ENCODE assay signal across 8 cellular contexts in the genomic region with DNA sequence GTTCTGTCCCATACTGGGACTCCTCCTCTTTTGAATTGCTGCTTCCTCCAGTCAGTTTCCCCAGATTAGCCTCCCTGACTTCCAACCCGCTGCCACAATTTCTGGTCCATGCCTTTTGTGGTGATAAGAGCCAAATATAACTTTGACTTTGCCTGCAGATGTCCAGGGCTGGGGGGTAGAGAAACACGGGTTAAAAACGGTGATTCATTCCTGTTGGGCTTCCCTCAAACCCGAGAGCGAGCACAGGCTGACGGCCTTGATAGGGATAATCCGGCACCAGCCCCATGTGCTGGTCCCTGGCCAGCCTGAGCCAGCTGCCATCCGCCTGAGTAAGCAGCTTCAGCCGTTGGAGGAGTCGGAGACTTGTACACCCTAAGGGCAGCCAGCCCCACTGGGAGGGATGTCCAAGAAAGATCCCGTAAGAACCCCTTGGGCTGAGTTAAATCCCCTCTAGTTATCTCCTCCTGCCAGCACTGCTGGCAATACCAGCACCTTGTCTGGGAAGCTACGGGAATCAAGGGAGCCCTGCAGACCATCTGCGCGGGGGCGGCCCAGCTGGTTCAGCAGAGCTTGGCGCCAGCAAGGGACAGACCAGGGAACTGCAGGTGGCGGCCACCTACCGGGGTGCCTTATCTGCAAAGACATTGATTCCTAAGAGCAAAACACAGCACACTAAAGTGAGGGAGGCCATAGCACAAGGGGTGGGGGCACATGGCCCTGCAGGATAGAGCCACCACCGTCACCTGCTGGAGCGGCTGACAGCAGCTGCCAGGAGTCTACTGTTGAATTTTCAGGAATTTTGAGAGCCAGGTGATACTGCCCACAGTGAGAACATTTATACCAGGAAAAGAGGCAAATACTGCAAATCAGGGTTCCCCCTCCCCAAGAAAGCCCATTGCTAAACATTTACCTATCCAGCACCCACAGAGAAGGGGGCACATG. TPM values are rescaled to one million over a fixed set of nuclear protein-coding genes. Genes with fewer than 3 reads are reported as not detected.
DNase-seq lines count a peak whose midpoint lies in the region; ATAC-seq and TF ChIP-seq lines count a peak whose summit lies in the region.

No MANE protein-coding gene starts in this region.

- no peaks in the 10 kb centered on the region for H3K27me3 ChIP-seq in Panc1 (ENCODE audit: control insufficient read depth, insufficient read depth, low read length)
- H3K27me3 ChIP-seq in lung (ENCODE audit: control insufficient read depth, insufficient read depth): no peaks in the 10 kb centered on the region
- H3K27me3 ChIP-seq in tibial artery: no peaks in the 10 kb centered on the region

- in situ Hi-C loops in Panc1 (cut with HindIII; ENCODE audit: low pct_unique_long_range_greater_than_20kb, low sequenced_read_pairs): no loop called here

- H3K4me1 ChIP-seq in Panc1 (ENCODE audit: control insufficient read depth, insufficient read depth, low read length) (peaks cover 33% of the 10 kb centered on the region), lung (ENCODE audit: control insufficient read depth in 2 of 2, insufficient read depth in 2 of 2, low read length in 2 of 2) (peaks cover 3 to 12% of the 10 kb centered on the region in 2 donors), tibial artery (peaks cover 0 to 74% (median 64%) of the 10 kb centered on the region in 4 donors)

- TF ChIP-seq CTCF in HFF-Myc (IDR thresholded peaks at IDR 0.05; ENCODE audit: low read depth, low read length, missing control alignments): peak; percentile 33
- TF ChIP-seq CTCF in Panc1 (IDR thresholded peaks at IDR 0.05): peak; percentile 86
- no peak for TF ChIP-seq CTCF in lung (IDR thresholded peaks at IDR 0.05; ENCODE audit: control extremely low read depth, extremely low read depth)
- TF ChIP-seq CTCF in tibial artery (IDR thresholded peaks at IDR 0.05): peak; percentile 35 to 37

- H3K27ac ChIP-seq in Panc1 (ENCODE audit: low read length) (peak overlapping the region; percentile 74), lung (ENCODE audit: low read depth in 1 of 2, low read length in 1 of 2) (peak overlapping the region; percentile 4 to 67), tibial artery (peak overlapping the region; percentile 93 to 96)

- no TSS peak for BruUV-seq in Panc1 (replicated peaks; lab: Mats Ljungman, UMichigan)

- DNase-seq in CD1c-positive myeloid dendritic cell (ENCODE audit: extremely low spot score) (peak; percentile 33), HFF-Myc (ENCODE audit: extremely low read depth, low read depth) (peak; percentile 92), Panc1 (ENCODE audit: low read depth, low spot score) (no peak), dermis microvascular lymphatic vessel endothelial cell (ENCODE audit: low read depth in 2 of 2) (peak; percentile 21 to 80), lung (ENCODE audit: low spot score) (peak; percentile 50), tibial artery (peak; percentile 87 to 96), DMS114 treated with DMSO at 0.1 percent for 48 hours (lab: John Stamatoyannopoulos, UW; ENCODE audit: unreplicated experiment) (no peak)

- H3K36me3 ChIP-seq in Panc1 (ENCODE audit: control insufficient read depth, insufficient read depth, low read length): no peaks in the 10 kb centered on the region
- H3K36me3 ChIP-seq in lung (ENCODE audit: control insufficient read depth in 2 of 2, insufficient read depth in 2 of 2, low read length in 2 of 2): no peaks in the 10 kb centered on the region
- H3K36me3 ChIP-seq in tibial artery: peaks cover 33 to 40% (median 36%) of the 10 kb centered on the region in 3 donors

- H3K4me3 ChIP-seq in HFF-Myc (replicated peaks; ENCODE audit: low read depth, low read length): peak overlapping the region; percentile 7; the same call in 1 of the 2 replicates
- peak overlapping the region in 1 of 2 experiments; percentile 13; a peak in 1 of 4 replicates for H3K4me3 ChIP-seq in Panc1 (ENCODE audit: low read depth in 2 of 2, low read length in 2 of 2)
- no peak overlapping the region for H3K4me3 ChIP-seq in lung
- peak overlapping the region in 1 of 2 donors; percentile 24 for H3K4me3 ChIP-seq in tibial artery

- 26 to 43% methylated on average over 20 of the region's 20 CpGs for WGBS in lung, 2 donors

- H3K9me3 ChIP-seq in Panc1 (ENCODE audit: control insufficient read depth, insufficient read depth, low read depth, low read length) (no peaks in the 10 kb centered on the region), lung (ENCODE audit: control insufficient read depth in 2 of 2, insufficient read depth in 1 of 2, low read length in 1 of 2) (no peaks in the 10 kb centered on the region), tibial artery (no peaks in the 10 kb centered on the region)

- POLR2A ChIA-PET in Panc1 (lab: Charles Lee): no interaction called here

- peak; percentile 90 for ATAC-seq in Panc1
- no peak for ATAC-seq in lung (ENCODE audit: insufficient read depth, low FRiP score)
- ATAC-seq in HG03521 (IDR thresholded peaks at IDR 0.05; ENCODE audit: unreplicated experiment): no peak

- CTCF ChIA-PET in Panc1 (lab: Charles Lee): interaction anchor here (0.5 to 0.9 kb wide), 5 partner anchors 14 to 275 kb away, joined by 3 to 10 read pairs (median 4); no protein-coding TSS in a partner anchor

- intact Hi-C loops in Panc1 (cut with micrococcal nuclease; ENCODE audit: unreplicated experiment) (no loop called here), tibial artery (cut with DNase I; ENCODE audit: low total_unique reads) (no loop called here)

RNA-seq across cellular contexts. Expression of gene CSPG4, which starts 18.1 kb away (rescaled TPM):
- total RNA-seq in Panc1 (2021; ENCODE audit: unreplicated experiment) (17.5 TPM), dermis microvascular lymphatic vessel endothelial cell (under 0.01 and 0.13 TPM in 2 replicates), lung (10 to 100 TPM; 32.4 to 38.1 TPM)
- 15.5 TPM for polyA plus RNA-seq in Panc1 (2012; ENCODE audit: insufficient read length)
- 10 to 100 TPM in 1 of 2 donors, 1 to 10 TPM in 1; 8.5 to 16.0 TPM for polyA plus RNA-seq in lung

RNA-seq across cellular contexts. Expression of gene SNX33, which starts 46.8 kb away (rescaled TPM):
- 17.0 TPM for total RNA-seq in Panc1 (2021; ENCODE audit: unreplicated experiment)
- 19.5 TPM for polyA plus RNA-seq in Panc1 (2012; ENCODE audit: insufficient read length)
- total RNA-seq in dermis microvascular lymphatic vessel endothelial cell: 8.6 and 17.2 TPM in 2 replicates
- 10 to 100 TPM; 16.7 to 23.5 TPM for total RNA-seq in lung
- polyA plus RNA-seq in lung: 10 to 100 TPM; 13.6 to 19.3 TPM

RNA-seq across cellular contexts. Expression of gene IMP3, which starts 54.5 kb away (rescaled TPM):
- total RNA-seq in Panc1 (2021; ENCODE audit: unreplicated experiment): 56.0 TPM
- polyA plus RNA-seq in Panc1 (2012; ENCODE audit: insufficient read length): 58.5 TPM
- total RNA-seq in dermis microvascular lymphatic vessel endothelial cell: 61.1 and 68.5 TPM in 2 replicates
- total RNA-seq in lung: 10 to 100 TPM; 34.2 to 66.8 TPM
- polyA plus RNA-seq in lung: 10 to 100 TPM; 73.4 to 78.4 TPM

Comparison
In these comparisons a context has a peak if more than half of its experiments do, and no peak if none do; other contexts are left out.
1. DNase-seq: peak in CD1c-positive myeloid dendritic cell (single experiment), HFF-Myc (single experiment), dermis microvascular lymphatic vessel endothelial cell (2 of 2), lung (single experiment) and tibial artery (2 of 2); none in Panc1 (single experiment) and DMS114 treated with DMSO at 0.1 percent for 48 hours (single experiment).
2. H3K27ac ChIP-seq: peak in every context shown above with its lines; median percentile 94 in tibial artery; 74 in Panc1; 36 in lung.
3. RNA of gene CSPG4, which starts 18.1 kb away (total RNA-seq): 32.4 to 38.1 TPM in lung and 17.5 TPM in Panc1 (single experiment); under 0.01 to 0.13 TPM in dermis microvascular lymphatic vessel endothelial cell; every median in the first group is over 10 times any median in the second.